ENCODE assay signal across 1 cellular context in genomic region chr9:13282998-13283397, GRCh38.
TF ChIP-seq lines count a peak whose summit lies in the region.

No MANE protein-coding gene starts in this region.

TF ChIP-seq in liver, 16 proteins besides CTCF, POLR2A, EP300 and RAD21 (continued from another document):
- TF ChIP-seq REST (IDR thresholded peaks at IDR 0.05) (no peak), FOXA2 (IDR thresholded peaks at IDR 0.05) (no peak), ATF3 (IDR thresholded peaks at IDR 0.05) (no peak), FOXA1 (IDR thresholded peaks at IDR 0.05) (no peak), EGR1 (IDR thresholded peaks at IDR 0.05; ENCODE audit: low read depth in 2 of 2) (no peak), HNF4A (conservative IDR thresholded peaks at IDR 0.05) (no peak), NR2F2 (IDR thresholded peaks at IDR 0.05) (peak; percentile 92), RXRA (IDR thresholded peaks at IDR 0.05) (peak; percentile 21 to 24), YY1 (IDR thresholded peaks at IDR 0.05) (no peak), ZBTB33 (IDR thresholded peaks at IDR 0.05) (no peak), HNF4G (IDR thresholded peaks at IDR 0.05) (no peak), JUND (IDR thresholded peaks at IDR 0.05) (no peak), TAF1 (conservative IDR thresholded peaks at IDR 0.05) (no peak)
TF ChIP-seq in liver: peak in this region for 2.
